In the genomic region with DNA sequence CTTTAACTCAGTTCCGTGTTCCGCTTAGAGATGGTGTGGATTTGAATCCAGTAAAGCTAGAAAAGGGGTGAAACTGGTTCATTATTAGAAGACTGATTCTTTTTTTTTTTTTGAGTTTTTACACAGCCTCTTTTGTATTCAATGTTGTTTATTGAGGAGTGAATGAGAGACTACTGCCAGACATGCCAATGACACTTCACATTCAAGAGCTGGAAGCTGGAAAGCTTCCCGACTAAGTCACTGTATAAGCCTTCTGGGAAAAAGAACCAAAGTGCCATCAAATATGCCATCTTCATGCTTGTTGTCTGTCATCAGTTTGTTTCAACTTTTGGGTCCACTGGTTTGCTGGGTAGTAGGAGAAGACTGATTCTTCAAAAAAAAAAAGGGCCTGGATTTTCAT, we compare ENCODE assay signal across 12 cellular contexts.
A peak's percentile ranks its signal among the peaks of the same experiment; 100 is the strongest.
DNase-seq lines count a peak whose midpoint lies in the region; ATAC-seq and TF ChIP-seq lines count a peak whose summit lies in the region.
"Had no signal": no experiment of that assay in that cellular context is flagged by ENCODE, and none has a peak within 500 bp of the region (broad histone marks: within the 10 kb centered on the region; RNA-seq: fewer than 3 reads in every experiment).

No MANE protein-coding gene starts in this region.

- TF ChIP-seq CTCF in C4-2B (conservative IDR thresholded peaks at IDR 0.05) (peak; percentile 22), left ventricle myocardium inferior (IDR thresholded peaks at IDR 0.05; ENCODE audit: borderline replicate concordance) (no peak), psoas muscle (IDR thresholded peaks at IDR 0.05) (no peak), endothelial cell (IDR thresholded peaks at IDR 0.05; ENCODE audit: unreplicated experiment) (no peak)

- H3K4me3 Mint-ChIP-seq in endothelial cell (ENCODE audit: unreplicated experiment), result no peak overlapping the region

- H3K4me1 Mint-ChIP-seq in endothelial cell (ENCODE audit: unreplicated experiment), result no peaks in the 10 kb centered on the region

- 46 to 63% (median 52%) methylated on average over 3 of the region's 3 CpGs for WGBS in psoas muscle, 3 donors

- no peaks in the 10 kb centered on the region for H3K9me3 Mint-ChIP-seq in endothelial cell (ENCODE audit: unreplicated experiment)

- ATAC-seq in psoas muscle, result no peak

- no peak overlapping the region for H3K4me3 ChIP-seq in left ventricle myocardium inferior
- no peak overlapping the region for H3K4me3 ChIP-seq in psoas muscle
- H3K4me3 ChIP-seq: A549 had no signal

- peaks cover 2% of the 10 kb centered on the region for H3K27me3 Mint-ChIP-seq in endothelial cell (ENCODE audit: unreplicated experiment)

- H3K27ac ChIP-seq in C4-2B (no peak overlapping the region), left ventricle myocardium inferior (replicated peaks) (peak overlapping the region; percentile 78), psoas muscle (peak overlapping the region; percentile 77)
- H3K27ac ChIP-seq: A549 had no signal

- H3K9me3 ChIP-seq in left ventricle myocardium inferior (replicated peaks) (peaks cover 16% of the 10 kb centered on the region), psoas muscle (peaks cover 13% of the 10 kb centered on the region)
- H3K9me3 ChIP-seq: A549 had no signal

- DNase-seq in NCI-H446 treated with DMSO at 0.1 percent for 48 hours (lab: John Stamatoyannopoulos, UW) (peak; percentile 37), left ventricle myocardium inferior (no peak), psoas muscle (no peak), GDM1 (lab: John Stamatoyannopoulos, UW) (no peak), endothelial cell (ENCODE audit: low spot score) (no peak), DMS79 treated with DMSO at 0.1 percent for 48 hours (lab: John Stamatoyannopoulos, UW) (no peak)
- DNase-seq: COR-L47, KBM-7, NCI-H2171, NCI-H510A treated with DMSO at 0.1 percent for 48 hours had no signal

- peaks cover 26% of the 10 kb centered on the region for H3K4me1 ChIP-seq in left ventricle myocardium inferior
- H3K4me1 ChIP-seq in psoas muscle, result peaks cover 6% of the 10 kb centered on the region
- H3K4me1 ChIP-seq: A549 had no signal

- peaks cover 4% of the 10 kb centered on the region for H3K36me3 Mint-ChIP-seq in endothelial cell (ENCODE audit: low read depth, unreplicated experiment)

- H3K27me3 ChIP-seq in left ventricle myocardium inferior (ENCODE audit: low read depth) (no peaks in the 10 kb centered on the region), psoas muscle (ENCODE audit: insufficient read depth in 3 of 3, low read length in 2 of 3) (no peaks in the 10 kb centered on the region)

- no peak overlapping the region for H3K27ac Mint-ChIP-seq in endothelial cell (ENCODE audit: unreplicated experiment)

- intact Hi-C loops in left ventricle myocardium inferior (cut with micrococcal nuclease) (no loop called here), psoas muscle (cut with DNase I) (no loop called here)

- H3K36me3 ChIP-seq in left ventricle myocardium inferior (no peaks in the 10 kb centered on the region), psoas muscle (ENCODE audit: insufficient read depth in 1 of 2, low read depth in 1 of 2) (no peaks in the 10 kb centered on the region)
